2 cellular contexts compared by ENCODE assay signal in the genomic region with DNA sequence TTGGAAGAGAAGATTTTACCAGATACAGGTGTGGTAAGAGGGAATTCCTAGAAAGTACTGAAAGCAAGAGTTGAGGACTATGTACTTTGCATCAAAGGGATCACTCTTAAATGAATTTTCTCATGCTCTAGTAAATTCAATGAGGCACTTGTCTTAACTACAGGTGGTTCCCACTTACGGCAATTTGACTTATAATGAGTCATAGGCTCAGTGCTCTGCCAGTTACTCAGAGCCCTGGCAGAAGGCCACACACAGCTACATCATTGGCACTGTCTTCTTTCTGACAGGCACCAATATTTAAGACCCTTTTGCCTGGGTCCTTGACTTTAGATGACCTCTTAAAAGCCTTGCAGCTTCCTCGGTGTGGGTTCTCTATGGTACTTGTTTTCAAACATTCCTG.
TF ChIP-seq lines count a peak whose summit lies in the region.

No MANE protein-coding gene starts in this region.

TF ChIP-seq in GM23338, 12 proteins besides CTCF, POLR2A, EP300 and RAD21:
- TF ChIP-seq, protein P1, sequence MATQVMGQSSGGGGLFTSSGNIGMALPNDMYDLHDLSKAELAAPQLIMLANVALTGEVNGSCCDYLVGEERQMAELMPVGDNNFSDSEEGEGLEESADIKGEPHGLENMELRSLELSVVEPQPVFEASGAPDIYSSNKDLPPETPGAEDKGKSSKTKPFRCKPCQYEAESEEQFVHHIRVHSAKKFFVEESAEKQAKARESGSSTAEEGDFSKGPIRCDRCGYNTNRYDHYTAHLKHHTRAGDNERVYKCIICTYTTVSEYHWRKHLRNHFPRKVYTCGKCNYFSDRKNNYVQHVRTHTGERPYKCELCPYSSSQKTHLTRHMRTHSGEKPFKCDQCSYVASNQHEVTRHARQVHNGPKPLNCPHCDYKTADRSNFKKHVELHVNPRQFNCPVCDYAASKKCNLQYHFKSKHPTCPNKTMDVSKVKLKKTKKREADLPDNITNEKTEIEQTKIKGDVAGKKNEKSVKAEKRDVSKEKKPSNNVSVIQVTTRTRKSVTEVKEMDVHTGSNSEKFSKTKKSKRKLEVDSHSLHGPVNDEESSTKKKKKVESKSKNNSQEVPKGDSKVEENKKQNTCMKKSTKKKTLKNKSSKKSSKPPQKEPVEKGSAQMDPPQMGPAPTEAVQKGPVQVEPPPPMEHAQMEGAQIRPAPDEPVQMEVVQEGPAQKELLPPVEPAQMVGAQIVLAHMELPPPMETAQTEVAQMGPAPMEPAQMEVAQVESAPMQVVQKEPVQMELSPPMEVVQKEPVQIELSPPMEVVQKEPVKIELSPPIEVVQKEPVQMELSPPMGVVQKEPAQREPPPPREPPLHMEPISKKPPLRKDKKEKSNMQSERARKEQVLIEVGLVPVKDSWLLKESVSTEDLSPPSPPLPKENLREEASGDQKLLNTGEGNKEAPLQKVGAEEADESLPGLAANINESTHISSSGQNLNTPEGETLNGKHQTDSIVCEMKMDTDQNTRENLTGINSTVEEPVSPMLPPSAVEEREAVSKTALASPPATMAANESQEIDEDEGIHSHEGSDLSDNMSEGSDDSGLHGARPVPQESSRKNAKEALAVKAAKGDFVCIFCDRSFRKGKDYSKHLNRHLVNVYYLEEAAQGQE (IDR thresholded peaks at IDR 0.05; ENCODE audit: unreplicated experiment) = no peak
- no peak for TF ChIP-seq JUNB (IDR thresholded peaks at IDR 0.05; ENCODE audit: unreplicated experiment)
TF ChIP-seq in GM23338: peak in this region for 0.

TF ChIP-seq in HepG2, 621 proteins besides CTCF, POLR2A, EP300 and RAD21:
- TF ChIP-seq, protein P2, sequence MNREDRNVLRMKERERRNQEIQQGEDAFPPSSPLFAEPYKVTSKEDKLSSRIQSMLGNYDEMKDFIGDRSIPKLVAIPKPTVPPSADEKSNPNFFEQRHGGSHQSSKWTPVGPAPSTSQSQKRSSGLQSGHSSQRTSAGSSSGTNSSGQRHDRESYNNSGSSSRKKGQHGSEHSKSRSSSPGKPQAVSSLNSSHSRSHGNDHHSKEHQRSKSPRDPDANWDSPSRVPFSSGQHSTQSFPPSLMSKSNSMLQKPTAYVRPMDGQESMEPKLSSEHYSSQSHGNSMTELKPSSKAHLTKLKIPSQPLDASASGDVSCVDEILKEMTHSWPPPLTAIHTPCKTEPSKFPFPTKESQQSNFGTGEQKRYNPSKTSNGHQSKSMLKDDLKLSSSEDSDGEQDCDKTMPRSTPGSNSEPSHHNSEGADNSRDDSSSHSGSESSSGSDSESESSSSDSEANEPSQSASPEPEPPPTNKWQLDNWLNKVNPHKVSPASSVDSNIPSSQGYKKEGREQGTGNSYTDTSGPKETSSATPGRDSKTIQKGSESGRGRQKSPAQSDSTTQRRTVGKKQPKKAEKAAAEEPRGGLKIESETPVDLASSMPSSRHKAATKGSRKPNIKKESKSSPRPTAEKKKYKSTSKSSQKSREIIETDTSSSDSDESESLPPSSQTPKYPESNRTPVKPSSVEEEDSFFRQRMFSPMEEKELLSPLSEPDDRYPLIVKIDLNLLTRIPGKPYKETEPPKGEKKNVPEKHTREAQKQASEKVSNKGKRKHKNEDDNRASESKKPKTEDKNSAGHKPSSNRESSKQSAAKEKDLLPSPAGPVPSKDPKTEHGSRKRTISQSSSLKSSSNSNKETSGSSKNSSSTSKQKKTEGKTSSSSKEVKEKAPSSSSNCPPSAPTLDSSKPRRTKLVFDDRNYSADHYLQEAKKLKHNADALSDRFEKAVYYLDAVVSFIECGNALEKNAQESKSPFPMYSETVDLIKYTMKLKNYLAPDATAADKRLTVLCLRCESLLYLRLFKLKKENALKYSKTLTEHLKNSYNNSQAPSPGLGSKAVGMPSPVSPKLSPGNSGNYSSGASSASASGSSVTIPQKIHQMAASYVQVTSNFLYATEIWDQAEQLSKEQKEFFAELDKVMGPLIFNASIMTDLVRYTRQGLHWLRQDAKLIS (CRISPR knock-in tag; IDR thresholded peaks at IDR 0.05) = no peak
- TF ChIP-seq, protein P3, sequence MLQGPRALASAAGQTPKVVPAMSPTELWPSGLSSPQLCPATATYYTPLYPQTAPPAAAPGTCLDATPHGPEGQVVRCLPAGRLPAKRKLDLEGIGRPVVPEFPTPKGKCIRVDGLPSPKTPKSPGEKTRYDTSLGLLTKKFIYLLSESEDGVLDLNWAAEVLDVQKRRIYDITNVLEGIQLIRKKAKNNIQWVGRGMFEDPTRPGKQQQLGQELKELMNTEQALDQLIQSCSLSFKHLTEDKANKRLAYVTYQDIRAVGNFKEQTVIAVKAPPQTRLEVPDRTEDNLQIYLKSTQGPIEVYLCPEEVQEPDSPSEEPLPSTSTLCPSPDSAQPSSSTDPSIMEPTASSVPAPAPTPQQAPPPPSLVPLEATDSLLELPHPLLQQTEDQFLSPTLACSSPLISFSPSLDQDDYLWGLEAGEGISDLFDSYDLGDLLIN (CRISPR knock-in tag; IDR thresholded peaks at IDR 0.05; ENCODE audit: borderline replicate concordance) = no peak
- no peak for TF ChIP-seq ZFP1 (CRISPR knock-in tag; IDR thresholded peaks at IDR 0.05)
- no peak for TF ChIP-seq YEATS4 (CRISPR knock-in tag; IDR thresholded peaks at IDR 0.05; ENCODE audit: borderline replicate concordance)
- TF ChIP-seq TEAD3 (CRISPR knock-in tag; optimal IDR thresholded peaks at IDR 0.05; ENCODE audit: borderline replicate concordance) = no peak
- TF ChIP-seq SCMH1 (CRISPR knock-in tag; IDR thresholded peaks at IDR 0.05; ENCODE audit: borderline replicate concordance) = no peak
- TF ChIP-seq, protein P4, sequence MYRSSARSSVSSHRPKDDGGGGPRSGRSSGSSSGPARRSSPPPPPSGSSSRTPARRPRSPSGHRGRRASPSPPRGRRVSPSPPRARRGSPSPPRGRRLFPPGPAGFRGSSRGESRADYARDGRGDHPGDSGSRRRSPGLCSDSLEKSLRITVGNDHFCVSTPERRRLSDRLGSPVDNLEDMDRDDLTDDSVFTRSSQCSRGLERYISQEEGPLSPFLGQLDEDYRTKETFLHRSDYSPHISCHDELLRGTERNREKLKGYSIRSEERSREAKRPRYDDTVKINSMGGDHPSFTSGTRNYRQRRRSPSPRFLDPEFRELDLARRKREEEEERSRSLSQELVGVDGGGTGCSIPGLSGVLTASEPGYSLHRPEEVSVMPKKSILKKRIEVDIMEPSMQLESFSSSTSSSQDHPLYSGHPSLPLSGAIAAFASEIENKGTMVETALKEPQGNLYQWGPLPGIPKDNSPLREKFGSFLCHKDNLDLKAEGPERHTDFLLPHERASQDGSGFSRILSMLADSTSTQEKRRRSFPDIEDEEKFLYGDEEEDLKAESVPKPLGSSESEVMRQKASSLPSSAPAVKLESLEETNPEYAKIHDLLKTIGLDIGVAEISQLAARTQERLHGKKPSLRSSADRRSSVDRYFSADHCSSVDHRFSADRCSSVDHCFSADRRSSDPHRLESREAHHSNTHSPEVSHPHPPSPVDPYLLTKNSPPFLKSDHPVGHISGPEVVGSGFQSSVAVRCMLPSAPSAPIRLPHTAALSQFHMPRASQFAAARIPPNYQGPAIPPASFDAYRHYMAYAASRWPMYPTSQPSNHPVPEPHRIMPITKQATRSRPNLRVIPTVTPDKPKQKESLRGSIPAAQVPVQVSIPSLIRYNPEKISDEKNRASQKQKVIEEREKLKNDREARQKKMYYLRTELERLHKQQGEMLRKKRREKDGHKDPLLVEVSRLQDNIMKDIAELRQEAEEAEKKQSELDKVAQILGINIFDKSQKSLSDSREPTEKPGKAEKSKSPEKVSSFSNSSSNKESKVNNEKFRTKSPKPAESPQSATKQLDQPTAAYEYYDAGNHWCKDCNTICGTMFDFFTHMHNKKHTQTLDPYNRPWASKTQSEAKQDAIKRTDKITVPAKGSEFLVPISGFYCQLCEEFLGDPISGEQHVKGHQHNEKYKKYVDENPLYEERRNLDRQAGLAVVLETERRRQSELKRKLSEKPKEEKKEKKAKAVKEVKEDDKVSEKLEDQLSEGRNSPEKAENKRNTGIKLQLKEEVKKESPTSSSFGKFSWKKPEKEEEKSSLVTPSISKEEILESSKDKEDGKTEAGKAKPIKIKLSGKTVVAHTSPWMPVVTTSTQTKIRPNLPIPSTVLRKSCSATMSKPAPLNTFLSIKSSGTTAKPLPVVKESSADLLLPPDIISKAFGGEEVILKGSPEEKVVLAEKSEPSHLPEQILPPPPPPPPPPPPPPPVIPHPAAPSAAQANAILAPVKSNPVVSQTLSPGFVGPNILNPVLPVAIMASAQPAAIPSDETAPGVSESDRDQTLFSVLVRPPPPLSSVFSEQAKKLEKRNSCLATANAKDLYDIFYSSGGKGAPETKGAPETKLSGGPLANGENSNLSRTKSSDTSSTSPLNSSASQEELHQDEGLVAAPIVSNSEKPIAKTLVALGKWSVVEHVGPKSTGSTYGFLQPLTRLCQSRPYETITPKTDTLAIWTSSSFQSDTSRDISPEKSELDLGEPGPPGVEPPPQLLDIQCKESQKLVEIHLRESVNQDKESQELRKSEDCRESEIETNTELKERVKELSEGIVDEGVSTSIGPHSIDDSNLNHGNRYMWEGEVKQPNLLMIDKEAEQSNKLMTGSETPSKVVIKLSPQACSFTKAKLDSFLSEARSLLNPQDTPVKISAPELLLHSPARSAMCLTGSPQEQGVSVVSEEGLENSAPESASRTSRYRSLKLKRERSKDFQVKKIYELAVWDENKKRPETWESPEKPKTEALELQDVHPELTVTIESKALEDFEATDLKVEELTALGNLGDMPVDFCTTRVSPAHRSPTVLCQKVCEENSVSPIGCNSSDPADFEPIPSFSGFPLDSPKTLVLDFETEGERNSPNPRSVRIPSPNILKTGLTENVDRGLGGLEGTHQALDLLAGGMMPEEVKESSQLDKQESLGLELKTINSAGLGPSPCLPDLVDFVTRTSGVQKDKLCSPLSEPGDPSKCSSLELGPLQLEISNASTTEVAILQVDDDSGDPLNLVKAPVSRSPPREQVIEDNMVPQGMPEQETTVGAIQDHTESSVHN (CRISPR knock-in tag; IDR thresholded peaks at IDR 0.05) = no peak
- TF ChIP-seq, protein P5, sequence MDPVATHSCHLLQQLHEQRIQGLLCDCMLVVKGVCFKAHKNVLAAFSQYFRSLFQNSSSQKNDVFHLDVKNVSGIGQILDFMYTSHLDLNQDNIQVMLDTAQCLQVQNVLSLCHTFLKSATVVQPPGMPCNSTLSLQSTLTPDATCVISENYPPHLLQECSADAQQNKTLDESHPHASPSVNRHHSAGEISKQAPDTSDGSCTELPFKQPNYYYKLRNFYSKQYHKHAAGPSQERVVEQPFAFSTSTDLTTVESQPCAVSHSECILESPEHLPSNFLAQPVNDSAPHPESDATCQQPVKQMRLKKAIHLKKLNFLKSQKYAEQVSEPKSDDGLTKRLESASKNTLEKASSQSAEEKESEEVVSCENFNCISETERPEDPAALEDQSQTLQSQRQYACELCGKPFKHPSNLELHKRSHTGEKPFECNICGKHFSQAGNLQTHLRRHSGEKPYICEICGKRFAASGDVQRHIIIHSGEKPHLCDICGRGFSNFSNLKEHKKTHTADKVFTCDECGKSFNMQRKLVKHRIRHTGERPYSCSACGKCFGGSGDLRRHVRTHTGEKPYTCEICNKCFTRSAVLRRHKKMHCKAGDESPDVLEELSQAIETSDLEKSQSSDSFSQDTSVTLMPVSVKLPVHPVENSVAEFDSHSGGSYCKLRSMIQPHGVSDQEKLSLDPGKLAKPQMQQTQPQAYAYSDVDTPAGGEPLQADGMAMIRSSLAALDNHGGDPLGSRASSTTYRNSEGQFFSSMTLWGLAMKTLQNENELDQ (CRISPR knock-in tag; IDR thresholded peaks at IDR 0.05; ENCODE audit: borderline replicate concordance) = no peak
- no peak for TF ChIP-seq ZNF263 (CRISPR knock-in tag; IDR thresholded peaks at IDR 0.05)
- TF ChIP-seq SMARCE1 (IDR thresholded peaks at IDR 0.05; ENCODE audit: borderline replicate concordance) = no peak
- no peak for TF ChIP-seq ZBTB8A (CRISPR knock-in tag; IDR thresholded peaks at IDR 0.05; ENCODE audit: borderline replicate concordance, low read depth)
- TF ChIP-seq ZSCAN25 (CRISPR knock-in tag; IDR thresholded peaks at IDR 0.05) = no peak
- no peak for TF ChIP-seq ZFY (CRISPR knock-in tag; IDR thresholded peaks at IDR 0.05)
- no peak for TF ChIP-seq ETV5 (CRISPR knock-in tag; IDR thresholded peaks at IDR 0.05; ENCODE audit: borderline replicate concordance)
- no peak for TF ChIP-seq SIX1 (CRISPR knock-in tag; IDR thresholded peaks at IDR 0.05; ENCODE audit: borderline replicate concordance)
- TF ChIP-seq KDM4B (CRISPR knock-in tag; IDR thresholded peaks at IDR 0.05) = no peak
- no peak for TF ChIP-seq ZNF839 (CRISPR knock-in tag; IDR thresholded peaks at IDR 0.05; ENCODE audit: borderline replicate concordance)
- no peak for TF ChIP-seq HNRNPK (IDR thresholded peaks at IDR 0.05; ENCODE audit: low read depth, low read length, poor library complexity, severe bottlenecking)
- TF ChIP-seq FOXO1 (CRISPR knock-in tag; IDR thresholded peaks at IDR 0.05) = no peak
- no peak for TF ChIP-seq NRL (CRISPR knock-in tag; IDR thresholded peaks at IDR 0.05; ENCODE audit: borderline replicate concordance)
